In the genomic region with DNA sequence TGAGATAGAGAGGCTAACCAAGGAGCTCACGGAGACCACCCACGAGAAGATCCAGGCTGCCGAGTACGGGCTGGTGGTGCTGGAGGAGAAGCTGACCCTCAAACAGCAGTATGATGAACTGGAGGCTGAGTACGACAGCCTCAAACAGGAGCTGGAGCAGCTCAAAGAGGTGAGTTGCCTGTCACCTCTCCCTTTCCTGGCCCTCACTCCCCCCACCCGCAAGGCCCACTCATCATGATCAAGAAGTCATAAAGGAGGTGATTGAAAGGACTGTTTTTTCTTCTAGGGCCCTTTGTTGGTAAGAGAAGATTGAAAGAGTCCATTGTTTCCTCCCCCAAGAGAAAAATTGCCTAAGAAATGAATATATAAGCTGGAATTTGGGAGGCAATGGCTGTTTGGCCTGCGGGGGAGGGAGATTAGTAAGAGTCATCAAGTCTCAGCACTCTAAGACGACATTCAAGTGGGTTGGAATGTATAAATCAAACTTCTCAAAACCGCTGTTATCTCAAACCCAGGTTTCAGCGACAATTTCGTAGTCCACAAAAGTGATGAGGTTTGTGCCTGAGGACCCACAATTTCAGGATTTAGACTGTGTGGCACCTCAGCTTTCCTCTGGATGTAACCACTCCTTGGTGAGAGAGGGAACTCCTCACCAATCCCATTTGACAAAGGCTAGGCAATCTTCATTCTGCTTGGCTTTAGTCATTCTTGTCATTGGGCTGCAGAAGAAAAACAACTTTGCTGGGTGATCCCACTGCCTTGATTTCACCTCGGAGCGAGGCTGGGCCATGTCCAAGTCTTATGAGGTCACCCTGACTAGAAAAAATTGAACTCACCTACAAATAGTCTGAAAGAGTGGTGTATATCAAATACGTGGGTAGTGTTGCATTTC, we compare ENCODE assay signal across 8 cellular contexts. TPM values are rescaled to one million over a fixed set of nuclear protein-coding genes. Genes with fewer than 3 reads are reported as not detected.
DNase-seq lines count a peak whose midpoint lies in the region; ATAC-seq and TF ChIP-seq lines count a peak whose summit lies in the region.

No MANE protein-coding gene starts in this region.

- no peaks in the 10 kb centered on the region for H3K9me3 Mint-ChIP-seq in T-helper 2 cell treated with Interferon-gamma antibody and Interleukin-4, amounts not matched to agents 5 μg/mL and 100 μg/mL, for 36 hours
- H3K9me3 Mint-ChIP-seq in MCF 10A (ENCODE audit: unreplicated experiment): no peaks in the 10 kb centered on the region

- peaks cover 15% of the 10 kb centered on the region for H3K27me3 Mint-ChIP-seq in T-helper 2 cell treated with Interferon-gamma antibody and Interleukin-4, amounts not matched to agents 5 μg/mL and 100 μg/mL, for 36 hours (ENCODE audit: low read depth)
- H3K27me3 Mint-ChIP-seq in MCF 10A (ENCODE audit: insufficient read depth, unreplicated experiment): no peaks in the 10 kb centered on the region

- H3K36me3 ChIP-seq in kidney epithelial cell (ENCODE audit: control insufficient read depth, insufficient read depth, low read length): no peaks in the 10 kb centered on the region

- TSS peak; percentile 97 for BruUV-seq in MCF 10A (replicated peaks; lab: Mats Ljungman, UMichigan)

- CTCF ChIA-PET in MCF 10A (lab: Yijun Ruan, JAX): interaction anchor here (0.6 to 2.0 kb wide), 14 partner anchors 8 to 703 kb away, joined by 3 to 5 read pairs (median 3); no protein-coding TSS in a partner anchor

- H3K4me3 ChIP-seq in kidney epithelial cell (ENCODE audit: low read depth, low read length): peak overlapping the region; percentile 80

- no peaks in the 10 kb centered on the region for H3K36me3 Mint-ChIP-seq in T-helper 2 cell treated with Interferon-gamma antibody and Interleukin-4, amounts not matched to agents 5 μg/mL and 100 μg/mL, for 36 hours (ENCODE audit: low read depth)
- H3K36me3 Mint-ChIP-seq in MCF 10A (ENCODE audit: insufficient read depth, unreplicated experiment): peaks cover 8% of the 10 kb centered on the region

- ATAC-seq in HG03342 (IDR thresholded peaks at IDR 0.05; ENCODE audit: unreplicated experiment): peak; percentile 9

- no peaks in the 10 kb centered on the region for H3K27me3 ChIP-seq in kidney epithelial cell (ENCODE audit: control insufficient read depth, insufficient read depth, low read length)

- H3K4me1 Mint-ChIP-seq in T-helper 2 cell treated with Interferon-gamma antibody and Interleukin-4, amounts not matched to agents 5 μg/mL and 100 μg/mL, for 36 hours (ENCODE audit: low read depth): peaks cover 27% of the 10 kb centered on the region
- H3K4me1 Mint-ChIP-seq in MCF 10A (ENCODE audit: insufficient read depth, unreplicated experiment): peaks cover 18% of the 10 kb centered on the region

- POLR2A ChIA-PET in MCF 10A (lab: Yijun Ruan, JAX): interaction anchor here (0.5 to 3.2 kb wide), 21 partner anchors 9 to 622 kb away, joined by 3 to 42 read pairs (median 3); a partner anchor contains a TSS

- peak; percentile 49 for DNase-seq in NCI-H2107 treated with DMSO at 0.1 percent for 48 hours (lab: John Stamatoyannopoulos, UW; ENCODE audit: unreplicated experiment)
- no peak for DNase-seq in NCI-H2107 (lab: John Stamatoyannopoulos, UW)
- DNase-seq in T-helper 2 cell treated with Interferon-gamma antibody and Interleukin-4, amounts not matched to agents 5 μg/mL and 100 μg/mL, for 36 hours (ENCODE audit: low spot score): peak; percentile 13
- DNase-seq in MCF 10A (ENCODE audit: unreplicated experiment): peak; percentile 71
- DNase-seq in kidney epithelial cell (ENCODE audit: low read depth): no peak
- DNase-seq in stimulated activated CD4-positive, alpha-beta T cell treated with anti-CD3 and anti-CD28 coated beads, Interleukin-1b, Interleukin-23, amount 100 ng/mL, for 24 hours (ENCODE audit: low read depth in 4 of 4, low spot score in 1 of 4): peak in 3 of 4 experiments; percentile 11 to 24 (median 20)
- no peak for DNase-seq in GM19238 (ENCODE audit: insufficient read length, low spot score)

- intact Hi-C loops in MCF 10A (cut with micrococcal nuclease): loop anchor here (2.0 to 5.0 kb wide), 4 partner anchors 47 to 450 kb away; a partner anchor contains a TSS

- TF ChIP-seq CTCF in MCF 10A (IDR thresholded peaks at IDR 0.05; ENCODE audit: unreplicated experiment) (no peak), kidney epithelial cell (IDR thresholded peaks at IDR 0.05; ENCODE audit: insufficient read depth, low read length, poor library complexity, severe bottlenecking) (no peak)

- H3K4me3 Mint-ChIP-seq in T-helper 2 cell treated with Interferon-gamma antibody and Interleukin-4, amounts not matched to agents 5 μg/mL and 100 μg/mL, for 36 hours: peak overlapping the region; percentile 97
- peak overlapping the region; percentile 81 for H3K4me3 Mint-ChIP-seq in MCF 10A (ENCODE audit: unreplicated experiment)

- peak overlapping the region; percentile 83 for H3K27ac Mint-ChIP-seq in T-helper 2 cell treated with Interferon-gamma antibody and Interleukin-4, amounts not matched to agents 5 μg/mL and 100 μg/mL, for 36 hours
- peak overlapping the region; percentile 76 for H3K27ac Mint-ChIP-seq in MCF 10A (ENCODE audit: low read depth, unreplicated experiment)

RNA-seq across cellular contexts. Expression of a gene that starts 1.0 kb away (rescaled TPM):
- total RNA-seq in MCF 10A (2022) (39.9 and 49.3 TPM in 2 replicates), kidney epithelial cell (13.1 and 14.5 TPM in 2 replicates)

Comparison
In these comparisons a context has a peak if more than half of its experiments do, and no peak if none do; other contexts are left out.
1. DNase-seq: peak in NCI-H2107 treated with DMSO at 0.1 percent for 48 hours (single experiment), T-helper 2 cell treated with Interferon-gamma antibody and Interleukin-4, amounts not matched to agents 5 μg/mL and 100 μg/mL, for 36 hours (single experiment), MCF 10A (single experiment) and stimulated activated CD4-positive, alpha-beta T cell treated with anti-CD3 and anti-CD28 coated beads, Interleukin-1b, Interleukin-23, amount 100 ng/mL, for 24 hours (3 of 4); none in NCI-H2107 (single experiment), kidney epithelial cell (single experiment) and GM19238 (single experiment).